ENCODE assay signal across 14 cellular contexts in genomic region chr6:30452736-30453507, GRCh38. TPM values are rescaled to one million over a fixed set of nuclear protein-coding genes. Genes with fewer than 3 reads are reported as not detected.
DNase-seq lines count a peak whose midpoint lies in the region; ATAC-seq and TF ChIP-seq lines count a peak whose summit lies in the region.
"Had no signal": no experiment of that assay in that cellular context is flagged by ENCODE, and none has a peak within 500 bp of the region (broad histone marks: within the 10 kb centered on the region; RNA-seq: fewer than 3 reads in every experiment).

No MANE protein-coding gene starts in this region.

- CTCF ChIA-PET in HCT116 (lab: Charles Lee): interaction anchor here (0.7 to 1.3 kb wide), 29 partner anchors 10 to 650 kb away, joined by 3 to 12 read pairs (median 4); partner anchors contain the start of genes PPP1R10 and TRIM39
- CTCF ChIA-PET in A673 (lab: Charles Lee): interaction anchor here (0.5 to 1.1 kb wide), 18 partner anchors 10 to 566 kb away, joined by 3 to 21 read pairs (median 4); partner anchors contain the start of gene TRIM39

- no peak overlapping the region for H2AFZ ChIP-seq in HCT116 (ENCODE audit: low read depth, low read length, poor library complexity, severe bottlenecking)

- no peak for TF ChIP-seq CTCF in HCT116 (IDR thresholded peaks at IDR 0.05 in 2 of 3, conservative IDR thresholded peaks at IDR 0.05 in 1 of 3; ENCODE audit: borderline replicate concordance in 1 of 3, insufficient read depth in 1 of 3, low read depth in 2 of 3, low read length in 2 of 3)
- no peak for TF ChIP-seq CTCF in suprapubic skin (IDR thresholded peaks at IDR 0.05)
- TF ChIP-seq CTCF in A673 (conservative IDR thresholded peaks at IDR 0.05; ENCODE audit: low read depth, low read length): no peak
- TF ChIP-seq CTCF in stomach (IDR thresholded peaks at IDR 0.05): no peak

- BruUV-seq in HCT116 (replicated peaks; lab: Mats Ljungman, UMichigan) (no TSS peak), A673 (replicated peaks; lab: Mats Ljungman, UMichigan) (no TSS peak)

- H3K4me1 Mint-ChIP-seq in activated naive CD8-positive, alpha-beta T cell (ENCODE audit: low read depth): peaks cover 46% of the 10 kb centered on the region
- H3K4me1 Mint-ChIP-seq in activated naive CD8-positive, alpha-beta T cell treated with anti-CD3 and anti-CD28 coated beads, Interleukin-2, amount 50 U/mL, for 24 hours: peaks cover 32% of the 10 kb centered on the region
- H3K4me1 Mint-ChIP-seq in effector memory CD8-positive, alpha-beta T cell (ENCODE audit: low read depth in 2 of 2): peaks cover 31 to 40% of the 10 kb centered on the region in 2 donors

- peaks cover 7% of the 10 kb centered on the region; the same call in 1 of the 2 replicates for H3K27me3 ChIP-seq in HCT116 (ENCODE audit: insufficient read depth, low read length)
- peaks cover 93% of the 10 kb centered on the region for H3K27me3 ChIP-seq in suprapubic skin
- peaks cover 56% of the 10 kb centered on the region for H3K27me3 ChIP-seq in A673 (replicated peaks; ENCODE audit: insufficient read depth, low read depth, low read length, poor library complexity)
- peaks cover 13 to 96% (median 90%) of the 10 kb centered on the region in 3 donors for H3K27me3 ChIP-seq in stomach
- H3K27me3 ChIP-seq: ovary had no signal

- WGBS in suprapubic skin: 50% methylated on average over 32 of the region's 41 CpGs
- WGBS in stomach, 5 donors: 26 to 38% (median 30%) methylated on average over 24 to 41 of the region's 41 CpGs

- RAD21 ChIA-PET in HCT116 (lab: Charles Lee; ENCODE audit: low non-redundant PET in 1 of 2, low total read pairs in 2 of 2, uncharacterized antibody in 2 of 2, unreplicated experiment in 2 of 2): no interaction called here

- peak overlapping the region; percentile 63 for H3K4me3 Mint-ChIP-seq in activated naive CD8-positive, alpha-beta T cell
- H3K4me3 Mint-ChIP-seq in activated naive CD8-positive, alpha-beta T cell treated with anti-CD3 and anti-CD28 coated beads, Interleukin-2, amount 50 U/mL, for 24 hours: no peak overlapping the region
- peak overlapping the region; percentile 55 to 71 for H3K4me3 Mint-ChIP-seq in effector memory CD8-positive, alpha-beta T cell

- H3K36me3 ChIP-seq in HCT116 (ENCODE audit: control insufficient read depth in 1 of 2, insufficient read depth in 2 of 2, low read length in 2 of 2) (no peaks in the 10 kb centered on the region), suprapubic skin (no peaks in the 10 kb centered on the region), A673 (ENCODE audit: insufficient read depth, low read length, poor library complexity, severe bottlenecking) (no peaks in the 10 kb centered on the region), stomach (no peaks in the 10 kb centered on the region)
- H3K36me3 ChIP-seq: left lung, ovary, right atrium auricular region had no signal

- H3K27ac ChIP-seq in HCT116 (ENCODE audit: low read depth, low read length) (no peak overlapping the region), suprapubic skin (no peak overlapping the region), A673 (ENCODE audit: low read depth, low read length, poor library complexity, severe bottlenecking) (no peak overlapping the region), stomach (no peak overlapping the region)
- H3K27ac ChIP-seq: body of pancreas, left lung, ovary, right atrium auricular region had no signal

- intact Hi-C loops in HCT116 (cut with micrococcal nuclease): loop anchor here (1.0 to 5.0 kb wide), 3 partner anchors 42 to 236 kb away; no protein-coding TSS in a partner anchor
- intact Hi-C loops in A673 (cut with micrococcal nuclease; ENCODE audit: unreplicated experiment): loop anchor here (5.0 kb wide), 1 partner anchor 41 kb away; no protein-coding TSS in a partner anchor
- intact Hi-C loops in stomach (cut with DNase I; ENCODE audit: low total_unique reads): no loop called here

- no peaks in the 10 kb centered on the region for H3K79me2 ChIP-seq in HCT116 (ENCODE audit: insufficient read depth, low read length)

- no peaks in the 10 kb centered on the region for H3K9me2 ChIP-seq in HCT116 (ENCODE audit: insufficient read depth)

- TF ChIP-seq RAD21 in HCT116 (IDR thresholded peaks at IDR 0.05; ENCODE audit: low read depth): no peak

- no peak for DNase-seq in activated naive CD8-positive, alpha-beta T cell treated with anti-CD3 and anti-CD28 coated beads, Interleukin-2, amount 50 U/mL, for 24 hours
- DNase-seq in HCT116 (ENCODE audit: low read depth, low spot score): no peak
- DNase-seq in effector memory CD8-positive, alpha-beta T cell: no peak
- no peak for DNase-seq in suprapubic skin (ENCODE audit: low spot score in 2 of 2)
- no peak for DNase-seq in A673 (ENCODE audit: low spot score)
- no peak for DNase-seq in stomach
- DNase-seq: SIG-M5 had no signal

- peaks cover 65% of the 10 kb centered on the region for H3K27me3 Mint-ChIP-seq in activated naive CD8-positive, alpha-beta T cell
- H3K27me3 Mint-ChIP-seq in activated naive CD8-positive, alpha-beta T cell treated with anti-CD3 and anti-CD28 coated beads, Interleukin-2, amount 50 U/mL, for 24 hours: peaks cover 90% of the 10 kb centered on the region
- H3K27me3 Mint-ChIP-seq in effector memory CD8-positive, alpha-beta T cell: peaks cover 71 to 91% of the 10 kb centered on the region in 2 donors

- no peaks in the 10 kb centered on the region for H3K36me3 Mint-ChIP-seq in activated naive CD8-positive, alpha-beta T cell
- H3K36me3 Mint-ChIP-seq in activated naive CD8-positive, alpha-beta T cell treated with anti-CD3 and anti-CD28 coated beads, Interleukin-2, amount 50 U/mL, for 24 hours (ENCODE audit: low read depth): no peaks in the 10 kb centered on the region
- H3K36me3 Mint-ChIP-seq in effector memory CD8-positive, alpha-beta T cell (ENCODE audit: insufficient read depth): peaks cover 5% of the 10 kb centered on the region
- H3K36me3 Mint-ChIP-seq: T-cell had no signal

- H4K20me1 ChIP-seq in HCT116 (ENCODE audit: insufficient read depth): no peaks in the 10 kb centered on the region

- no peak overlapping the region for H3K27ac Mint-ChIP-seq in activated naive CD8-positive, alpha-beta T cell
- no peak overlapping the region for H3K27ac Mint-ChIP-seq in activated naive CD8-positive, alpha-beta T cell treated with anti-CD3 and anti-CD28 coated beads, Interleukin-2, amount 50 U/mL, for 24 hours
- H3K27ac Mint-ChIP-seq in effector memory CD8-positive, alpha-beta T cell: no peak overlapping the region
- H3K27ac Mint-ChIP-seq: H9 had no signal

- H3K9ac ChIP-seq in HCT116 (ENCODE audit: low read length): no peak overlapping the region

- POLR2A ChIA-PET in HCT116 (lab: Charles Lee): no interaction called here
- POLR2A ChIA-PET in A673 (lab: Charles Lee; ENCODE audit: low non-redundant PET): no interaction called here

- TF ChIP-seq EP300 in suprapubic skin (IDR thresholded peaks at IDR 0.05) (no peak), stomach (IDR thresholded peaks at IDR 0.05) (no peak)

- no peaks in the 10 kb centered on the region for H3K9me3 Mint-ChIP-seq in activated naive CD8-positive, alpha-beta T cell (ENCODE audit: low read depth)
- no peaks in the 10 kb centered on the region for H3K9me3 Mint-ChIP-seq in activated naive CD8-positive, alpha-beta T cell treated with anti-CD3 and anti-CD28 coated beads, Interleukin-2, amount 50 U/mL, for 24 hours
- no peaks in the 10 kb centered on the region for H3K9me3 Mint-ChIP-seq in effector memory CD8-positive, alpha-beta T cell
- H3K9me3 Mint-ChIP-seq: H9, T-cell had no signal

- no peaks in the 10 kb centered on the region for H3K9me3 ChIP-seq in HCT116 (ENCODE audit: control insufficient read depth in 1 of 2, insufficient read depth in 1 of 2, low read depth in 1 of 2, low read length in 2 of 2)
- H3K9me3 ChIP-seq in suprapubic skin: no peaks in the 10 kb centered on the region
- H3K9me3 ChIP-seq in A673 (ENCODE audit: low read depth, low read length, poor library complexity, severe bottlenecking): no peaks in the 10 kb centered on the region
- no peaks in the 10 kb centered on the region for H3K9me3 ChIP-seq in stomach
- H3K9me3 ChIP-seq: body of pancreas, left lung, ovary, right atrium auricular region had no signal

- ATAC-seq in activated naive CD8-positive, alpha-beta T cell treated with anti-CD3 and anti-CD28 coated beads, Interleukin-2, amount 50 U/mL, for 24 hours: no peak
- ATAC-seq in HCT116: no peak
- no peak for ATAC-seq in effector memory CD8-positive, alpha-beta T cell (replicated peaks)

- H3K4me1 ChIP-seq in HCT116 (ENCODE audit: control insufficient read depth in 1 of 2, insufficient read depth in 2 of 2, low read length in 2 of 2): no peaks in the 10 kb centered on the region
- peaks cover 28% of the 10 kb centered on the region for H3K4me1 ChIP-seq in suprapubic skin
- H3K4me1 ChIP-seq in A673 (ENCODE audit: insufficient read depth, low read length, poor library complexity, severe bottlenecking): no peaks in the 10 kb centered on the region
- peaks cover 16 to 31% (median 24%) of the 10 kb centered on the region in 4 donors for H3K4me1 ChIP-seq in stomach

- H3K4me2 ChIP-seq in HCT116 (ENCODE audit: low read length): peak overlapping the region; percentile 27

- H3K4me3 ChIP-seq in HCT116 (replicated peaks in 1 of 2; ENCODE audit: low read depth in 1 of 2, low read length in 2 of 2) (no peak overlapping the region), suprapubic skin (peak overlapping the region; percentile 21), A673 (ENCODE audit: low read depth, low read length, poor library complexity, severe bottlenecking) (no peak overlapping the region), stomach (peak overlapping the region in 1 of 4 donors; percentile 26)
- H3K4me3 ChIP-seq: body of pancreas, left lung, ovary, right atrium auricular region had no signal

- TF ChIP-seq POLR2A in HCT116 (IDR thresholded peaks at IDR 0.05; ENCODE audit: borderline replicate concordance, extremely low read depth, insufficient read depth, insufficient read length): no peak
- TF ChIP-seq POLR2A in suprapubic skin (IDR thresholded peaks at IDR 0.05): no peak
- TF ChIP-seq POLR2A in stomach (IDR thresholded peaks at IDR 0.05): no peak

TF ChIP-seq in HCT116, 20 proteins besides CTCF, POLR2A, EP300 and RAD21 (continues in another document):
- no peak for TF ChIP-seq CEBPB (IDR thresholded peaks at IDR 0.05; ENCODE audit: low read depth)
- no peak for TF ChIP-seq MAX (IDR thresholded peaks at IDR 0.05)
- no peak for TF ChIP-seq CBX3 (IDR thresholded peaks at IDR 0.05; ENCODE audit: low read depth)

RNA-seq across cellular contexts. Expression of gene HLA-E, which starts 36.4 kb away (rescaled TPM):
- total RNA-seq in HCT116 (2021; ENCODE audit: unreplicated experiment): 108 TPM
- polyA plus RNA-seq in HCT116 (2012): 130 and 147 TPM in 2 replicates
- 100 to 1,000 TPM; 496 to 771 (median 601) TPM for total RNA-seq in suprapubic skin
- 36.9 and 41.1 TPM in 2 replicates for total RNA-seq in A673 (2021)
- total RNA-seq in stomach: 100 to 1,000 TPM; 182 to 566 (median 272) TPM
- 100 to 1,000 TPM; 120 to 300 (median 121) TPM for polyA plus RNA-seq in stomach
